ENCODE assay signal across 1 cellular context in genomic region chr7:43869018-43869897, GRCh38.
TF ChIP-seq lines count a peak whose summit lies in the region.

Gene MRPS24, minus strand, starts transcription at chr7:43869517. Its CDS starts 22 bp downstream, at chr7:43869495.

TF ChIP-seq in HepG2, 621 proteins besides CTCF, POLR2A, EP300 and RAD21 (continued from another document and continues in another):
- TF ChIP-seq RFX1 (IDR thresholded peaks at IDR 0.05) (no peak), ASH2L (IDR thresholded peaks at IDR 0.05; ENCODE audit: insufficient read length, low read depth, low read length) (peak; percentile 85), ADNP (CRISPR knock-in tag; IDR thresholded peaks at IDR 0.05) (no peak), FOXO4 (CRISPR knock-in tag; conservative IDR thresholded peaks at IDR 0.05) (0 out of 2 replicates have a peak, but pooled peaks have one; percentile 36), ZNF12 (CRISPR knock-in tag; IDR thresholded peaks at IDR 0.05) (0 out of 2 replicates have a peak, but pooled peaks have one; percentile 15), ZNF777 (CRISPR knock-in tag; IDR thresholded peaks at IDR 0.05) (no peak), USF2 (IDR thresholded peaks at IDR 0.05; ENCODE audit: low read depth, low read length) (no peak), USF2 (CRISPR knock-in tag; IDR thresholded peaks at IDR 0.05; ENCODE audit: borderline replicate concordance) (0 out of 2 replicates have a peak, but pooled peaks have one; percentile 39), FUBP1 (CRISPR knock-in tag; IDR thresholded peaks at IDR 0.05; ENCODE audit: borderline replicate concordance) (0 out of 2 replicates have a peak, but pooled peaks have one; percentile 65), GATA4 (IDR thresholded peaks at IDR 0.05; ENCODE audit: borderline replicate concordance, low read depth) (peak; percentile 46; the same call in 1 of the 2 replicates), ZMAT5 (CRISPR knock-in tag; IDR thresholded peaks at IDR 0.05; ENCODE audit: borderline replicate concordance, low read depth) (no peak), ZNF451 (CRISPR knock-in tag; IDR thresholded peaks at IDR 0.05) (0 out of 2 replicates have a peak, but pooled peaks have one; percentile 44), SP4 (CRISPR knock-in tag; IDR thresholded peaks at IDR 0.05) (peak; percentile 70; the same call in 1 of the 2 replicates), ZNF574 (CRISPR knock-in tag; IDR thresholded peaks at IDR 0.05) (peak; percentile 71; the same call in 1 of the 2 replicates), THAP11 (CRISPR knock-in tag; IDR thresholded peaks at IDR 0.05) (peak; percentile 79), FOXK1 (CRISPR knock-in tag; IDR thresholded peaks at IDR 0.05; ENCODE audit: borderline replicate concordance, low read depth) (no peak), ARID2 (CRISPR knock-in tag; IDR thresholded peaks at IDR 0.05; ENCODE audit: borderline replicate concordance) (0 out of 2 replicates have a peak, but pooled peaks have one; percentile 34), KAT8 (CRISPR knock-in tag; IDR thresholded peaks at IDR 0.05) (peak; percentile 76), MXD4 (CRISPR knock-in tag; IDR thresholded peaks at IDR 0.05) (peak; percentile 74), ZFP36 (IDR thresholded peaks at IDR 0.05; ENCODE audit: borderline replicate concordance, low read depth, low read length, partially characterized antibody) (no peak), HNF4A (CRISPR knock-in tag; IDR thresholded peaks at IDR 0.05) (peak; percentile 79), ZNF660 (CRISPR knock-in tag; IDR thresholded peaks at IDR 0.05; ENCODE audit: borderline replicate concordance, low read depth) (no peak), ZBTB42 (CRISPR knock-in tag; IDR thresholded peaks at IDR 0.05) (no peak), YY1 (IDR thresholded peaks at IDR 0.05; ENCODE audit: insufficient read depth, insufficient replicate concordance, low read depth, low read length) (peak; percentile 98), ERF (CRISPR knock-in tag; IDR thresholded peaks at IDR 0.05) (peak; percentile 65), ZNF33B (CRISPR knock-in tag; IDR thresholded peaks at IDR 0.05) (no peak), RELA (CRISPR knock-in tag; IDR thresholded peaks at IDR 0.05) (no peak), ZNF749 (CRISPR knock-in tag; IDR thresholded peaks at IDR 0.05; ENCODE audit: borderline replicate concordance) (no peak), FOXA1 (IDR thresholded peaks at IDR 0.05) (no peak), FOXA1 (CRISPR knock-in tag; IDR thresholded peaks at IDR 0.05) (peak; percentile 18; the same call in 1 of the 2 replicates), ZC3H13 (CRISPR knock-in tag; IDR thresholded peaks at IDR 0.05) (0 out of 2 replicates have a peak, but pooled peaks have one; percentile 45), ZNF75D (CRISPR knock-in tag; IDR thresholded peaks at IDR 0.05; ENCODE audit: borderline replicate concordance) (no peak), HIC2 (CRISPR knock-in tag; IDR thresholded peaks at IDR 0.05; ENCODE audit: low read depth) (no peak), LCORL (IDR thresholded peaks at IDR 0.05) (no peak), LCORL (CRISPR knock-in tag; IDR thresholded peaks at IDR 0.05) (peak; percentile 52; the same call in 1 of the 2 replicates), ZNF34 (CRISPR knock-in tag; IDR thresholded peaks at IDR 0.05; ENCODE audit: borderline replicate concordance) (no peak), FOXC1 (CRISPR knock-in tag; IDR thresholded peaks at IDR 0.05; ENCODE audit: borderline replicate concordance) (peak; percentile 59; the same call in 1 of the 2 replicates), EEA1 (CRISPR knock-in tag; IDR thresholded peaks at IDR 0.05; ENCODE audit: borderline replicate concordance) (peak; percentile 53; the same call in 1 of the 2 replicates)
- TF ChIP-seq, protein P1, sequence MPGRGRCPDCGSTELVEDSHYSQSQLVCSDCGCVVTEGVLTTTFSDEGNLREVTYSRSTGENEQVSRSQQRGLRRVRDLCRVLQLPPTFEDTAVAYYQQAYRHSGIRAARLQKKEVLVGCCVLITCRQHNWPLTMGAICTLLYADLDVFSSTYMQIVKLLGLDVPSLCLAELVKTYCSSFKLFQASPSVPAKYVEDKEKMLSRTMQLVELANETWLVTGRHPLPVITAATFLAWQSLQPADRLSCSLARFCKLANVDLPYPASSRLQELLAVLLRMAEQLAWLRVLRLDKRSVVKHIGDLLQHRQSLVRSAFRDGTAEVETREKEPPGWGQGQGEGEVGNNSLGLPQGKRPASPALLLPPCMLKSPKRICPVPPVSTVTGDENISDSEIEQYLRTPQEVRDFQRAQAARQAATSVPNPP (CRISPR knock-in tag; IDR thresholded peaks at IDR 0.05) = no peak
- TF ChIP-seq, protein P2, sequence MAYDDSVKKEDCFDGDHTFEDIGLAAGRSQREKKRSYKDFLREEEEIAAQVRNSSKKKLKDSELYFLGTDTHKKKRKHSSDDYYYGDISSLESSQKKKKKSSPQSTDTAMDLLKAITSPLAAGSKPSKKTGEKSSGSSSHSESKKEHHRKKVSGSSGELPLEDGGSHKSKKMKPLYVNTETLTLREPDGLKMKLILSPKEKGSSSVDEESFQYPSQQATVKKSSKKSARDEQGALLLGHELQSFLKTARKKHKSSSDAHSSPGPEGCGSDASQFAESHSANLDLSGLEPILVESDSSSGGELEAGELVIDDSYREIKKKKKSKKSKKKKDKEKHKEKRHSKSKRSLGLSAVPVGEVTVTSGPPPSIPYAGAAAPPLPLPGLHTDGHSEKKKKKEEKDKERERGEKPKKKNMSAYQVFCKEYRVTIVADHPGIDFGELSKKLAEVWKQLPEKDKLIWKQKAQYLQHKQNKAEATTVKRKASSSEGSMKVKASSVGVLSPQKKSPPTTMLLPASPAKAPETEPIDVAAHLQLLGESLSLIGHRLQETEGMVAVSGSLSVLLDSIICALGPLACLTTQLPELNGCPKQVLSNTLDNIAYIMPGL (CRISPR knock-in tag; IDR thresholded peaks at IDR 0.05; ENCODE audit: borderline replicate concordance in 1 of 2, low read depth in 1 of 2) = peak; percentile 51 to 68; a peak in 2 of 4 replicates
- TF ChIP-seq, protein P3, sequence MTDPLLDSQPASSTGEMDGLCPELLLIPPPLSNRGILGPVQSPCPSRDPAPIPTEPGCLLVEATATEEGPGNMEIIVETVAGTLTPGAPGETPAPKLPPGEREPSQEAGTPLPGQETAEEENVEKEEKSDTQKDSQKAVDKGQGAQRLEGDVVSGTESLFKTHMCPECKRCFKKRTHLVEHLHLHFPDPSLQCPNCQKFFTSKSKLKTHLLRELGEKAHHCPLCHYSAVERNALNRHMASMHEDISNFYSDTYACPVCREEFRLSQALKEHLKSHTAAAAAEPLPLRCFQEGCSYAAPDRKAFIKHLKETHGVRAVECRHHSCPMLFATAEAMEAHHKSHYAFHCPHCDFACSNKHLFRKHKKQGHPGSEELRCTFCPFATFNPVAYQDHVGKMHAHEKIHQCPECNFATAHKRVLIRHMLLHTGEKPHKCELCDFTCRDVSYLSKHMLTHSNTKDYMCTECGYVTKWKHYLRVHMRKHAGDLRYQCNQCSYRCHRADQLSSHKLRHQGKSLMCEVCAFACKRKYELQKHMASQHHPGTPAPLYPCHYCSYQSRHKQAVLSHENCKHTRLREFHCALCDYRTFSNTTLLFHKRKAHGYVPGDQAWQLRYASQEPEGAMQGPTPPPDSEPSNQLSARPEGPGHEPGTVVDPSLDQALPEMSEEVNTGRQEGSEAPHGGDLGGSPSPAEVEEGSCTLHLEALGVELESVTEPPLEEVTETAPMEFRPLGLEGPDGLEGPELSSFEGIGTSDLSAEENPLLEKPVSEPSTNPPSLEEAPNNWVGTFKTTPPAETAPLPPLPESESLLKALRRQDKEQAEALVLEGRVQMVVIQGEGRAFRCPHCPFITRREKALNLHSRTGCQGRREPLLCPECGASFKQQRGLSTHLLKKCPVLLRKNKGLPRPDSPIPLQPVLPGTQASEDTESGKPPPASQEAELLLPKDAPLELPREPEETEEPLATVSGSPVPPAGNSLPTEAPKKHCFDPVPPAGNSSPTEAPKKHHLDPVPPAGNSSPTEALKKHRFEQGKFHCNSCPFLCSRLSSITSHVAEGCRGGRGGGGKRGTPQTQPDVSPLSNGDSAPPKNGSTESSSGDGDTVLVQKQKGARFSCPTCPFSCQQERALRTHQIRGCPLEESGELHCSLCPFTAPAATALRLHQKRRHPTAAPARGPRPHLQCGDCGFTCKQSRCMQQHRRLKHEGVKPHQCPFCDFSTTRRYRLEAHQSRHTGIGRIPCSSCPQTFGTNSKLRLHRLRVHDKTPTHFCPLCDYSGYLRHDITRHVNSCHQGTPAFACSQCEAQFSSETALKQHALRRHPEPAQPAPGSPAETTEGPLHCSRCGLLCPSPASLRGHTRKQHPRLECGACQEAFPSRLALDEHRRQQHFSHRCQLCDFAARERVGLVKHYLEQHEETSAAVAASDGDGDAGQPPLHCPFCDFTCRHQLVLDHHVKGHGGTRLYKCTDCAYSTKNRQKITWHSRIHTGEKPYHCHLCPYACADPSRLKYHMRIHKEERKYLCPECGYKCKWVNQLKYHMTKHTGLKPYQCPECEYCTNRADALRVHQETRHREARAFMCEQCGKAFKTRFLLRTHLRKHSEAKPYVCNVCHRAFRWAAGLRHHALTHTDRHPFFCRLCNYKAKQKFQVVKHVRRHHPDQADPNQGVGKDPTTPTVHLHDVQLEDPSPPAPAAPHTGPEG (CRISPR knock-in tag; IDR thresholded peaks at IDR 0.05) = no peak
- TF ChIP-seq, protein P4, sequence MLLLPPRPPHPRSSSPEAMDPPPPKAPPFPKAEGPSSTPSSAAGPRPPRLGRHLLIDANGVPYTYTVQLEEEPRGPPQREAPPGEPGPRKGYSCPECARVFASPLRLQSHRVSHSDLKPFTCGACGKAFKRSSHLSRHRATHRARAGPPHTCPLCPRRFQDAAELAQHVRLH (CRISPR knock-in tag; IDR thresholded peaks at IDR 0.05; ENCODE audit: borderline replicate concordance, low read depth) = peak; percentile 63; the same call in 1 of the 2 replicates
